19 cellular contexts compared by ENCODE assay signal in the genomic region with DNA sequence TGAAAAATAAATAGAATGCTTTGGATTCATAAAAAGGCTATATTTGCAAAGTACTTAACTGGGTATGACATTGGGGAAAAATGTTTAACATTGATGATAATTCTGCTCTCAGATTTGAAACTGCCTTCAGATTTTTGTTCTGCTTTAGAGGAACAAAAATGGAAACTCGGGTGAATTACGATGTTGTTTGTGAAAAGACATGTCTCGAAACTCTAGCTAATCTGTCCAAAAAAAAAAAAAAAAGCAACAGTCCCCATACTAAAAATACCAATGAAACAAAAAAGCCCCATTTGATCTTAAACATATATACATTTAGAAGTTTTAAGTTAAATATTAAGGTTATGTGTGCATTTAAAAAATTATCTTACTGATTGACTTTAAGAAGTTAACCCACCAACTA. TPM values are rescaled to one million over a fixed set of nuclear protein-coding genes. Genes with fewer than 3 reads are reported as not detected.
DNase-seq lines count a peak whose midpoint lies in the region; FAIRE-seq and TF ChIP-seq lines count a peak whose summit lies in the region.
"Had no signal": no experiment of that assay in that cellular context is flagged by ENCODE, and none has a peak within 500 bp of the region (broad histone marks: within the 10 kb centered on the region; RNA-seq: fewer than 3 reads in every experiment).

No MANE protein-coding gene starts in this region.

- peak overlapping the region; percentile 86; the same call in 1 of the 2 replicates for H2AFZ ChIP-seq in OCI-LY7 (ENCODE audit: low read length)
- no peak overlapping the region for H2AFZ ChIP-seq in neural progenitor cell (replicated peaks)
- no peak overlapping the region for H2AFZ ChIP-seq in hepatocyte
- H2AFZ ChIP-seq: GM23248 had no signal

- H3K9me2 ChIP-seq in OCI-LY7 (ENCODE audit: insufficient read depth, low read length) (no peaks in the 10 kb centered on the region), hepatocyte (replicated peaks; ENCODE audit: insufficient read depth) (no peaks in the 10 kb centered on the region)

- no peak overlapping the region for H3K9ac ChIP-seq in neural progenitor cell
- H3K9ac ChIP-seq: GM23248 had no signal

- POLR2A ChIA-PET in OCI-LY7 (lab: Charles Lee): interaction anchor here (0.6 to 1.6 kb wide), 4 partner anchors 11 to 457 kb away, joined by 3 to 6 read pairs (median 4); no protein-coding TSS in a partner anchor

- H4K20me1 ChIP-seq in OCI-LY7 (ENCODE audit: insufficient read depth, low read length) (no peaks in the 10 kb centered on the region), neural progenitor cell (ENCODE audit: low read depth) (peaks cover 35% of the 10 kb centered on the region), hepatocyte (ENCODE audit: insufficient read depth, poor library complexity, severe bottlenecking) (peaks cover 9% of the 10 kb centered on the region)

- H3K4me3 ChIP-seq in OCI-LY7 (ENCODE audit: low read depth, low read length, poor library complexity, severe bottlenecking) (peak overlapping the region; percentile 74), dorsolateral prefrontal cortex (peak overlapping the region in 34 of 59 donors; percentile 5 to 74 (median 64)), neural progenitor cell (no peak overlapping the region), hepatocyte (no peak overlapping the region)
- H3K4me3 ChIP-seq: GM23248, SJSA1 had no signal

- intact Hi-C loops in OCI-LY7 (cut with micrococcal nuclease; ENCODE audit: unreplicated experiment) (loop anchor here (2.0 kb wide), 1 partner anchor 119 kb away; a partner anchor contains a TSS), dorsolateral prefrontal cortex (cut with DNase I) (no loop called here)

- H3K9me3 ChIP-seq in OCI-LY7 (ENCODE audit: low read length) (no peaks in the 10 kb centered on the region), neural progenitor cell (ENCODE audit: low read depth) (no peaks in the 10 kb centered on the region), hepatocyte (ENCODE audit: low read depth) (no peaks in the 10 kb centered on the region)
- H3K9me3 ChIP-seq: SJSA1 had no signal

- peaks cover 6% of the 10 kb centered on the region for H3K9me3 Mint-ChIP-seq in neural progenitor cell

- peaks cover 33% of the 10 kb centered on the region for H3K4me1 Mint-ChIP-seq in neural progenitor cell

- no TSS peak for BruUV-seq in OCI-LY7 (replicated peaks; lab: Mats Ljungman, UMichigan)

- 50% methylated on average over 3 of the region's 3 CpGs for WGBS in hepatocyte (ENCODE audit: low lambda C conversion rate, missing lambda C conversion rate)

- H3K79me2 ChIP-seq in OCI-LY7 (ENCODE audit: insufficient read depth, low read depth, low read length) (peaks cover 45% of the 10 kb centered on the region), neural progenitor cell (ENCODE audit: low read depth) (peaks cover 75% of the 10 kb centered on the region), hepatocyte (peaks cover 29% of the 10 kb centered on the region)

- no peak for DNase-seq in H54 (ENCODE audit: insufficient read length, low spot score)
- DNase-seq in OCI-LY7 (ENCODE audit: low spot score): peak; percentile 27
- DNase-seq in dorsolateral prefrontal cortex: no peak
- DNase-seq in neural progenitor cell (ENCODE audit: low spot score): no peak
- no peak for DNase-seq in activated CD4-positive, alpha-beta T cell treated with anti-CD3 and anti-CD28 coated beads for 48 hours
- no peak for DNase-seq in hepatocyte (ENCODE audit: low spot score)
- no peak for DNase-seq in ecto neural progenitor cell (ENCODE audit: low spot score)
- DNase-seq: CD4-positive, CD25-positive, alpha-beta regulatory T cell; COR-L47; DMS79; GM23248; Karpas-422; NCI-H1417 treated with DMSO at 0.1 percent for 48 hours; NCI-H187; NCI-H446; NCI-H526 had no signal

- H3K36me3 Mint-ChIP-seq in neural progenitor cell: peaks cover 12% of the 10 kb centered on the region

- no peak for TF ChIP-seq POLR2A in H54 (IDR thresholded peaks at IDR 0.05; ENCODE audit: low read depth, low read length)

- peaks cover 41% of the 10 kb centered on the region for H3F3A ChIP-seq in neural progenitor cell (ENCODE audit: low read depth)

- H3K36me3 ChIP-seq in OCI-LY7 (ENCODE audit: insufficient read depth, low read length): peaks cover 7% of the 10 kb centered on the region
- peaks cover 16% of the 10 kb centered on the region for H3K36me3 ChIP-seq in neural progenitor cell
- no peaks in the 10 kb centered on the region for H3K36me3 ChIP-seq in hepatocyte (replicated peaks; ENCODE audit: insufficient read depth, low read depth)

- peak; percentile 48 for FAIRE-seq in H54 (lab: Jason Lieb, UNC)
- FAIRE-seq: GM12892 had no signal

- no peak overlapping the region for H3K4me3 Mint-ChIP-seq in neural progenitor cell

- peaks cover 3% of the 10 kb centered on the region for H3K27me3 Mint-ChIP-seq in neural progenitor cell (ENCODE audit: insufficient read depth, low read depth)

- H3K27me3 ChIP-seq in dorsolateral prefrontal cortex (peaks cover 0 to 100% (median 60%) of the 10 kb centered on the region in 45 donors), neural progenitor cell (peaks cover 50% of the 10 kb centered on the region), hepatocyte (peaks cover 47% of the 10 kb centered on the region)
- H3K27me3 ChIP-seq: SJSA1 had no signal

- TF ChIP-seq CTCF in OCI-LY7 (conservative IDR thresholded peaks at IDR 0.05; ENCODE audit: low read length) (no peak), dorsolateral prefrontal cortex (IDR thresholded peaks at IDR 0.05 in 54 of 56, conservative IDR thresholded peaks at IDR 0.05 in 2 of 56; ENCODE audit: low read depth in 1 of 56, partially characterized antibody in 56 of 56) (no peak), neural progenitor cell (IDR thresholded peaks at IDR 0.05) (no peak), hepatocyte (IDR thresholded peaks at IDR 0.05; ENCODE audit: poor library complexity) (no peak)

- H3K4me1 ChIP-seq in OCI-LY7 (ENCODE audit: insufficient read depth, low read length, poor library complexity, severe bottlenecking) (peaks cover 40% of the 10 kb centered on the region), neural progenitor cell (peaks cover 28% of the 10 kb centered on the region), hepatocyte (ENCODE audit: insufficient read depth) (no peaks in the 10 kb centered on the region)

- CTCF ChIA-PET in OCI-LY7 (lab: Charles Lee; ENCODE audit: unreplicated experiment): no interaction called here

- peak overlapping the region; percentile 70 for H3K4me2 ChIP-seq in OCI-LY7 (ENCODE audit: low read length)
- peak overlapping the region; percentile 91 for H3K4me2 ChIP-seq in neural progenitor cell
- no peak overlapping the region for H3K4me2 ChIP-seq in hepatocyte

- H3K27ac ChIP-seq in OCI-LY7 (ENCODE audit: low read depth, low read length, poor library complexity, severe bottlenecking) (peak overlapping the region; percentile 42), dorsolateral prefrontal cortex (no peak overlapping the region), neural progenitor cell (no peak overlapping the region), hepatocyte (no peak overlapping the region)
- H3K27ac ChIP-seq: GM23248, SJSA1 had no signal

- no peak overlapping the region for H3K27ac Mint-ChIP-seq in neural progenitor cell
- H3K27ac Mint-ChIP-seq: CD4-positive, CD25-positive, alpha-beta regulatory T cell; IgD-negative memory B cell had no signal

RNA-seq across cellular contexts. Expression of a gene that starts 3.0 kb away (rescaled TPM):
- total RNA-seq in OCI-LY7 (2014; rRNA removed; shearing (Covaris generic)): 13.9 and 14.0 TPM in 2 replicates
- 37.0 and 44.3 TPM in 2 replicates for total RNA-seq in OCI-LY7 (2022)
- total RNA-seq in dorsolateral prefrontal cortex: 10 to 100 TPM; 15.4 to 80.3 (median 43.5) TPM
- total RNA-seq in neural progenitor cell (ENCODE audit: low replicate concordance): 42.6 and 83.6 TPM in 2 replicates
- total RNA-seq in hepatocyte: 10.8 and 14.0 TPM in 2 replicates
- 2.3 and 3.4 TPM in 2 replicates for polyA plus RNA-seq in hepatocyte

Comparison
In these comparisons a context has a peak if more than half of its experiments do, and no peak if none do; other contexts are left out.
1. H3K4me3 ChIP-seq: peak in OCI-LY7 (single experiment) and dorsolateral prefrontal cortex (34 of 59); none in neural progenitor cell (single experiment) and hepatocyte (single experiment).